ENCODE assay signal across 1 cellular context in genomic region chr2:173965372-173966025, GRCh38.
TF ChIP-seq lines count a peak whose summit lies in the region.

TSS of gene SP3 (minus strand) at chr2:173965373. CDS start at chr2:173965171, 202 bp downstream.

TF ChIP-seq in HepG2, 621 proteins besides CTCF, POLR2A, EP300 and RAD21 (continued from another document):
- TF ChIP-seq ZNF142 (CRISPR knock-in tag; IDR thresholded peaks at IDR 0.05) (0 out of 2 replicates have a peak, but pooled peaks have one; percentile 26), ZNF792 (CRISPR knock-in tag; IDR thresholded peaks at IDR 0.05) (peak; percentile 37; the same call in 1 of the 2 replicates), NR2F1 (CRISPR knock-in tag; IDR thresholded peaks at IDR 0.05) (peak in 1 of 2 experiments; percentile 53; a peak in 1 of 4 replicates), DDIT3 (CRISPR knock-in tag; IDR thresholded peaks at IDR 0.05) (0 out of 2 replicates have a peak, but pooled peaks have one; percentile 73), HOMEZ (CRISPR knock-in tag; IDR thresholded peaks at IDR 0.05; ENCODE audit: low read depth) (no peak; the same call in 1 of the 2 replicates), SNAPC4 (CRISPR knock-in tag; IDR thresholded peaks at IDR 0.05) (peak; percentile 90), THRA (CRISPR knock-in tag; IDR thresholded peaks at IDR 0.05; ENCODE audit: borderline replicate concordance) (peak; percentile 35; the same call in 1 of the 2 replicates), HMGXB3 (CRISPR knock-in tag; IDR thresholded peaks at IDR 0.05; ENCODE audit: borderline replicate concordance) (peak; percentile 78), TARDBP (CRISPR knock-in tag; IDR thresholded peaks at IDR 0.05) (peak; percentile 50; the same call in 1 of the 2 replicates), FOXK1 (CRISPR knock-in tag; IDR thresholded peaks at IDR 0.05; ENCODE audit: borderline replicate concordance, low read depth) (peak; percentile 50; the same call in 1 of the 2 replicates), MEIS2 (CRISPR knock-in tag; IDR thresholded peaks at IDR 0.05) (no peak; the same call in none of the 2 replicates), TRIM24 (CRISPR knock-in tag; IDR thresholded peaks at IDR 0.05) (no peak), RBM22 (optimal IDR thresholded peaks at IDR 0.05; ENCODE audit: low read length) (peak; percentile 82), JDP2 (CRISPR knock-in tag; IDR thresholded peaks at IDR 0.05; ENCODE audit: borderline replicate concordance) (no peak), ZNF33A (CRISPR knock-in tag; IDR thresholded peaks at IDR 0.05; ENCODE audit: borderline replicate concordance) (no peak), ZFP37 (CRISPR knock-in tag; IDR thresholded peaks at IDR 0.05; ENCODE audit: borderline replicate concordance) (no peak), ZNF557 (CRISPR knock-in tag; IDR thresholded peaks at IDR 0.05) (no peak), ZNF576 (CRISPR knock-in tag; IDR thresholded peaks at IDR 0.05) (no peak), PTBP1 (IDR thresholded peaks at IDR 0.05; ENCODE audit: low read depth, low read length, poor library complexity, severe bottlenecking) (no peak), DBP (CRISPR knock-in tag; IDR thresholded peaks at IDR 0.05; ENCODE audit: not compliant biosample characterization) (no peak), ATF2 (CRISPR knock-in tag; IDR thresholded peaks at IDR 0.05) (peak; percentile 38; the same call in 1 of the 2 replicates), SP140L (CRISPR knock-in tag; IDR thresholded peaks at IDR 0.05; ENCODE audit: borderline replicate concordance) (no peak; the same call in 1 of the 2 replicates), ATF5 (CRISPR knock-in tag; IDR thresholded peaks at IDR 0.05; ENCODE audit: low read depth) (peak; percentile 85), TMF1 (CRISPR knock-in tag; IDR thresholded peaks at IDR 0.05; ENCODE audit: low read depth) (no peak), ZNF644 (CRISPR knock-in tag; IDR thresholded peaks at IDR 0.05; ENCODE audit: low read depth) (no peak), KLF15 (CRISPR knock-in tag; IDR thresholded peaks at IDR 0.05; ENCODE audit: borderline replicate concordance) (no peak; the same call in 1 of the 2 replicates), NBN (conservative IDR thresholded peaks at IDR 0.05) (no peak)
